Comparison of ENCODE assay signal across 31 cellular contexts in the genomic region with DNA sequence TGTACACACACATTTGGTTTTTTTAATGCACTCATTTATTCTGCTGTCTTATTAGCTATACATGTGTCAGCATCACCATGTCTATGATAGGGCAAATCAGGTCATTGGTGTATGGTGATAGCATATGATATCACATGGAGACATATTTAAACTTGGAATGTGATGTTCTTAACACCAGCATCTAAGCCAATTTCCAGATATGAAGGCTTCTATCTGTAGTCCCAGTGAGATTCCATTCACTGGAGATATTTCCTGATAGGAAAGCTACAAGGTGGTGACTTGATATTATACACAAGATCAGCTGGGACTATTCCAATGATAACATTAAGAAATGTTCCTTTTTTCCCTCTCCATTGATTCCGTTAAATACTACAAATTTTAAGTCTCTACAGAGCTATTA.
"Had no signal": no experiment of that assay in that cellular context is flagged by ENCODE, and none has a peak within 500 bp of the region (broad histone marks: within the 10 kb centered on the region; RNA-seq: fewer than 3 reads in every experiment).

No MANE protein-coding gene starts in this region.

- H3K27me3 ChIP-seq: ascending aorta, breast epithelium had no signal

- H3K4me1 ChIP-seq: breast epithelium had no signal

- H3K27ac ChIP-seq: ascending aorta, breast epithelium, WERI-Rb-1 had no signal

- DNase-seq: activated CD4-positive, alpha-beta memory T cell treated with anti-CD3 and anti-CD28 coated beads, Interleukin-2, amount 10 ng/mL, durations not matched to agents 7 days and 5 days; activated CD4-positive, alpha-beta T cell treated with anti-CD3 and anti-CD28 coated beads for 1 hour; activated CD4-positive, alpha-beta T cell treated with anti-CD3 and anti-CD28 coated beads for 36 hours; activated CD4-positive, alpha-beta T cell treated with anti-CD3 and anti-CD28 coated beads for 48 hours; activated CD4-positive, alpha-beta T cell treated with anti-CD3 and anti-CD28 coated beads, Interleukin-2, amount 10 ng/mL, durations not matched to agents 7 days and 5 days; activated CD4-positive, alpha-beta T cell treated with anti-CD3 and anti-CD28 coated beads, Interleukin-2, amount 50 U/mL, for 48 hours; activated CD4-positive, CD25-positive, alpha-beta regulatory T cell; activated CD8-positive, alpha-beta memory T cell treated with anti-CD3 and anti-CD28 coated beads, Interleukin-2, amount 50 U/mL, for 4 hours; activated CD8-positive, alpha-beta T cell treated with anti-CD3 and anti-CD28 coated beads, Interleukin-2, amount 10 ng/mL, durations not matched to agents 7 days and 5 days; activated effector memory CD4-positive, alpha-beta T cell treated with anti-CD3 and anti-CD28 coated beads, Interleukin-2, amount 50 U/mL, for 16 hours; activated naive CD4-positive, alpha-beta T cell treated with anti-CD3 and anti-CD28 coated beads, Interleukin-2, amount 10 ng/mL, durations not matched to agents 7 days and 5 days; activated naive CD4-positive, alpha-beta T cell treated with Interleukin-2 at 50 U/mL for 16 hours; activated naive CD8-positive, alpha-beta T cell treated with anti-CD3 and anti-CD28 coated beads, Interleukin-2, amount 10 ng/mL, durations not matched to agents 7 days and 5 days; activated naive CD8-positive, alpha-beta T cell treated with anti-CD3 and anti-CD28 coated beads, Interleukin-2, amount 50 U/mL, for 24 hours; activated T-cell treated with anti-CD3 and anti-CD28 coated beads for 4 hours; activated T-cell treated with anti-CD3 and anti-CD28 coated beads, Interleukin-2, amount 50 U/mL, for 1 hour; activated T-cell treated with anti-CD3 and anti-CD28 coated beads, Interleukin-2, amount 50 U/mL, for 4 hours; activated T-cell treated with anti-CD3 and anti-CD28 coated beads, Interleukin-2, amount 50 U/mL, for 72 hours; amygdala; anterior cingulate cortex; central memory CD4-positive, alpha-beta T cell; SW 1271; T-helper 1 cell; T-helper 2 cell; T-helper 9 cell; WERI-Rb-1 had no signal

- ATAC-seq: activated CD4-positive, alpha-beta T cell treated with anti-CD3 and anti-CD28 coated beads for 36 hours; activated CD4-positive, CD25-positive, alpha-beta regulatory T cell treated with anti-CD3 and anti-CD28 coated beads, Interleukin-2, amount 50 U/mL, for 24 hours; activated CD8-positive, alpha-beta T cell treated with anti-CD3 and anti-CD28 coated beads, Interleukin-2, amount 10 ng/mL, durations not matched to agents 7 days and 5 days; activated naive CD8-positive, alpha-beta T cell treated with anti-CD3 and anti-CD28 coated beads, Interleukin-2, amount 50 U/mL, for 24 hours; activated T-cell treated with anti-CD3 and anti-CD28 coated beads, Interleukin-2, amount 50 U/mL, for 4 hours; activated T-cell treated with anti-CD3 and anti-CD28 coated beads, Interleukin-2, amount 50 U/mL, for 72 hours; activated T-helper 17 cell treated with anti-CD3 and anti-CD28 coated beads, Interleukin-2, amount 50 U/mL, for 72 hours; WTC11 had no signal

- H3K4me3 ChIP-seq: ascending aorta, breast epithelium had no signal

- H3K9me3 ChIP-seq: ascending aorta, breast epithelium had no signal

- H3K36me3 ChIP-seq: breast epithelium, WERI-Rb-1 had no signal
